Comparison of ENCODE assay signal across 39 cellular contexts in genomic region chr20:23841693-23842092, GRCh38. TPM values are rescaled to one million over a fixed set of nuclear protein-coding genes. Genes with fewer than 3 reads are reported as not detected.
"Had no signal": no experiment of that assay in that cellular context is flagged by ENCODE, and none has a peak within 500 bp of the region (broad histone marks: within the 10 kb centered on the region; RNA-seq: fewer than 3 reads in every experiment).

No MANE protein-coding gene starts in this region.

- DNase-seq: Karpas-422, Kasumi-1, MG63, MM.1S, MV-4-11, NCI-H1048, NCI-H1092, NCI-H1092 treated with DMSO at 0.1 percent for 48 hours, NCI-H1105, NCI-H1105 treated with DMSO at 0.1 percent for 48 hours, NCI-H1417, NCI-H1417 treated with DMSO at 0.1 percent for 48 hours, NCI-H1436, NCI-H1436 treated with DMSO at 0.1 percent for 48 hours, NCI-H146, NCI-H1694, NCI-H1694 treated with DMSO at 0.1 percent for 48 hours, NCI-H187, NCI-H187 treated with DMSO at 0.1 percent for 48 hours, NCI-H1930, NCI-H2029, NCI-H2029 treated with DMSO at 0.1 percent for 48 hours, NCI-H2081, NCI-H2081 treated with DMSO at 0.1 percent for 48 hours, NCI-H2107, NCI-H2171, NCI-H2171 treated with DMSO at 0.1 percent for 48 hours, NCI-H2227 treated with DMSO at 0.1 percent for 48 hours, NCI-H226, NCI-H345, NCI-H446, NCI-H446 treated with DMSO at 0.1 percent for 48 hours, NCI-H510A, NCI-H510A treated with DMSO at 0.1 percent for 48 hours had no signal

- H3K27ac ChIP-seq: KMS-11 had no signal

- H3K4me3 ChIP-seq: MG63 had no signal

- H3K4me2 ChIP-seq: KMS-11 had no signal

- H3K9ac ChIP-seq: KMS-11 had no signal

- H3K9me3 ChIP-seq: MG63 had no signal

- H3K27me3 ChIP-seq: MG63 had no signal

- H3K36me3 ChIP-seq: MG63 had no signal

RNA-seq across cellular contexts. Expression of gene CST2, which starts 15.2 kb away (rescaled TPM):
- total RNA-seq: LHCN-M2, M059J, MCF 10A, NCI-H460 had no signal

RNA-seq across cellular contexts. Expression of gene CST5, which starts 37.9 kb away (rescaled TPM):
- total RNA-seq: LHCN-M2, M059J, MCF 10A, NCI-H460 had no signal
